26 cellular contexts compared by ENCODE assay signal in genomic region chr5:142179776-142180387, GRCh38.
DNase-seq lines count a peak whose midpoint lies in the region; ATAC-seq and TF ChIP-seq lines count a peak whose summit lies in the region.
"Had no signal": no experiment of that assay in that cellular context is flagged by ENCODE, and none has a peak within 500 bp of the region (broad histone marks: within the 10 kb centered on the region; RNA-seq: fewer than 3 reads in every experiment).

No MANE protein-coding gene starts in this region.

- no peak overlapping the region for H3K23ac ChIP-seq in mesenchymal stem cell (ENCODE audit: low read length in 2 of 2)

- H3K9me3 ChIP-seq in BE2C (no peaks in the 10 kb centered on the region), RWPE2 (ENCODE audit: severe bottlenecking) (no peaks in the 10 kb centered on the region), mesenchymal stem cell (ENCODE audit: control insufficient read depth, low read length) (no peaks in the 10 kb centered on the region)
- H3K9me3 ChIP-seq: breast epithelium, left ventricle myocardium inferior, testis had no signal

- H4K8ac ChIP-seq in mesenchymal stem cell (ENCODE audit: low read length) = no peak overlapping the region

- H3K18ac ChIP-seq in mesenchymal stem cell (ENCODE audit: low read depth in 1 of 2, low read length in 2 of 2) = no peak overlapping the region

- H3K36me3 Mint-ChIP-seq in activated CD4-positive, alpha-beta memory T cell treated with anti-CD3 and anti-CD28 coated beads, Interleukin-2, amount 10 ng/mL, durations not matched to agents 7 days and 5 days (ENCODE audit: low read depth) = no peaks in the 10 kb centered on the region

- H2AFZ ChIP-seq in mesenchymal stem cell (ENCODE audit: low read depth, low read length) = no peak overlapping the region
- H2AFZ ChIP-seq: parathyroid adenoma had no signal

- CTCF ChIA-PET in activated CD4-positive, alpha-beta memory T cell treated with anti-CD3 and anti-CD28 coated beads, Interleukin-2, amount 10 ng/mL, durations not matched to agents 7 days and 5 days (lab: Charles Lee) = no interaction called here

- H3K27me3 Mint-ChIP-seq in activated CD4-positive, alpha-beta memory T cell treated with anti-CD3 and anti-CD28 coated beads, Interleukin-2, amount 10 ng/mL, durations not matched to agents 7 days and 5 days = peaks cover 2% of the 10 kb centered on the region
- H3K27me3 Mint-ChIP-seq: activated T-cell treated with anti-CD3 and anti-CD28 coated beads, Interleukin-2, amount 50 U/mL, for 24 hours had no signal

- no peak overlapping the region for H2BK12ac ChIP-seq in mesenchymal stem cell (ENCODE audit: low read length in 2 of 2)

- 91% methylated on average over 5 of the region's 6 CpGs for WGBS in mesenchymal stem cell

- H3K27ac ChIP-seq in RWPE2 (ENCODE audit: poor library complexity, severe bottlenecking) (no peak overlapping the region), mesenchymal stem cell (ENCODE audit: low read length, poor library complexity, severe bottlenecking) (no peak overlapping the region)
- H3K27ac ChIP-seq: breast epithelium, KMS-11, left ventricle myocardium inferior, parathyroid adenoma, testis had no signal

- H3K4me2 ChIP-seq in mesenchymal stem cell (ENCODE audit: low read length, poor library complexity, severe bottlenecking) = no peak overlapping the region
- H3K4me2 ChIP-seq: KMS-11 had no signal

- no peaks in the 10 kb centered on the region for H3K9me3 Mint-ChIP-seq in activated CD4-positive, alpha-beta memory T cell treated with anti-CD3 and anti-CD28 coated beads, Interleukin-2, amount 10 ng/mL, durations not matched to agents 7 days and 5 days
- H3K9me3 Mint-ChIP-seq: activated naive CD4-positive, alpha-beta T cell treated with anti-CD3 and anti-CD28 coated beads for 36 hours; activated T-cell treated with anti-CD3 and anti-CD28 coated beads, Interleukin-2, amount 50 U/mL, for 24 hours; T-helper 1 cell treated with Interleukin-12 subunit alpha and Interleukin-12 subunit beta and Interleukin-4 antibody, amounts not matched to agents 30 μg/mL and 1 μg/mL, for 36 hours had no signal

- H2BK120ac ChIP-seq in mesenchymal stem cell (ENCODE audit: low read depth, low read length) = no peak overlapping the region

- H3K4me3 Mint-ChIP-seq in activated CD4-positive, alpha-beta memory T cell treated with anti-CD3 and anti-CD28 coated beads, Interleukin-2, amount 10 ng/mL, durations not matched to agents 7 days and 5 days = no peak overlapping the region
- H3K4me3 Mint-ChIP-seq: activated naive CD4-positive, alpha-beta T cell treated with anti-CD3 and anti-CD28 coated beads for 36 hours; activated T-cell treated with anti-CD3 and anti-CD28 coated beads, Interleukin-2, amount 50 U/mL, for 24 hours; T-helper 1 cell treated with Interleukin-12 subunit alpha and Interleukin-12 subunit beta and Interleukin-4 antibody, amounts not matched to agents 30 μg/mL and 1 μg/mL, for 36 hours had no signal

- H3K4me1 Mint-ChIP-seq in activated CD4-positive, alpha-beta memory T cell treated with anti-CD3 and anti-CD28 coated beads, Interleukin-2, amount 10 ng/mL, durations not matched to agents 7 days and 5 days = no peaks in the 10 kb centered on the region

- no peak for TF ChIP-seq CTCF in BE2C (IDR thresholded peaks at IDR 0.05; ENCODE audit: low read depth, low read length)
- no peak for TF ChIP-seq CTCF in RWPE2 (IDR thresholded peaks at IDR 0.05; ENCODE audit: poor library complexity, severe bottlenecking)

- no peak overlapping the region for H2AK5ac ChIP-seq in mesenchymal stem cell (ENCODE audit: low read length, severe bottlenecking)

- H2BK15ac ChIP-seq in mesenchymal stem cell (ENCODE audit: low read depth, poor library complexity, severe bottlenecking) = peak overlapping the region; percentile 0

- peak; percentile 58; the same call in 1 of the 3 replicates for ATAC-seq in RWPE2 (ENCODE audit: low read depth)
- ATAC-seq in HG02870 (IDR thresholded peaks at IDR 0.05; ENCODE audit: unreplicated experiment) = no peak
- no peak for ATAC-seq in GM18870 (IDR thresholded peaks at IDR 0.05; ENCODE audit: unreplicated experiment)
- ATAC-seq: GM12878, right cardiac atrium had no signal

- H3K4me1 ChIP-seq in BE2C = peaks cover 60% of the 10 kb centered on the region
- peaks cover 3% of the 10 kb centered on the region for H3K4me1 ChIP-seq in RWPE2 (ENCODE audit: insufficient read depth, poor library complexity, severe bottlenecking)
- H3K4me1 ChIP-seq in mesenchymal stem cell (ENCODE audit: control insufficient read depth, insufficient read depth, low read depth, low read length) = no peaks in the 10 kb centered on the region
- H3K4me1 ChIP-seq: breast epithelium, parathyroid adenoma, testis had no signal

- H3K4me3 ChIP-seq in BE2C (ENCODE audit: low read depth, low read length) (no peak overlapping the region), RWPE2 (ENCODE audit: severe bottlenecking) (no peak overlapping the region), mesenchymal stem cell (ENCODE audit: insufficient read depth in 1 of 2, low read depth in 1 of 2, low read length in 2 of 2) (no peak overlapping the region)
- H3K4me3 ChIP-seq: breast epithelium, GM12878, left ventricle myocardium inferior, testis had no signal

- DNase-seq in BE2C (peak; percentile 95), NCI-H1105 treated with DMSO at 0.1 percent for 48 hours (lab: John Stamatoyannopoulos, UW) (peak; percentile 27), RWPE2 (ENCODE audit: low spot score) (peak; percentile 31), mesenchymal stem cell (no peak), globus pallidus (ENCODE audit: low spot score) (no peak)
- no peak for DNase-seq in activated CD4-positive, alpha-beta memory T cell treated with anti-CD3 and anti-CD28 coated beads, Interleukin-2, amount 10 ng/mL, durations not matched to agents 7 days and 5 days
- DNase-seq: activated CD4-positive, alpha-beta T cell treated with anti-CD3 and anti-CD28 coated beads for 4 hours; activated naive CD4-positive, alpha-beta T cell treated with anti-CD3 and anti-CD28 coated beads for 36 hours; activated T-cell treated with anti-CD3 and anti-CD28 coated beads, Interleukin-2, amount 50 U/mL, for 24 hours; Calu3; effector memory CD4-positive, alpha-beta T cell; foreskin melanocyte; left ventricle myocardium inferior; NCI-H187 treated with DMSO at 0.1 percent for 48 hours; NCI-H446; NK-92 treated with Interleukin-12 subunit alpha and Interleukin-12 subunit beta, amount 100 ng/mL, for 24 hours; right cardiac atrium; stimulated activated naive CD4-positive, alpha-beta T cell treated with Interleukin-2 at 50 U/mL for 16 hours; testis had no signal

- H4K91ac ChIP-seq in mesenchymal stem cell (ENCODE audit: low read length) = no peak overlapping the region

- no peaks in the 10 kb centered on the region for H3K79me1 ChIP-seq in mesenchymal stem cell (replicated peaks; ENCODE audit: low read length, poor library complexity, severe bottlenecking)

- no peak overlapping the region for H3K9ac ChIP-seq in mesenchymal stem cell (ENCODE audit: low read length)
- H3K9ac ChIP-seq: KMS-11, parathyroid adenoma had no signal

- H3K14ac ChIP-seq in mesenchymal stem cell (ENCODE audit: low read length in 2 of 2) = no peak overlapping the region

- H3K36me3 ChIP-seq in BE2C (no peaks in the 10 kb centered on the region), RWPE2 (ENCODE audit: low read depth) (no peaks in the 10 kb centered on the region), mesenchymal stem cell (ENCODE audit: control insufficient read depth in 1 of 2, insufficient read depth in 2 of 2, low read depth in 1 of 2, low read length in 2 of 2) (no peaks in the 10 kb centered on the region)
- H3K36me3 ChIP-seq: breast epithelium, left ventricle myocardium inferior had no signal

- POLR2A ChIA-PET in activated CD4-positive, alpha-beta memory T cell treated with anti-CD3 and anti-CD28 coated beads, Interleukin-2, amount 10 ng/mL, durations not matched to agents 7 days and 5 days (lab: Charles Lee) = no interaction called here

- H3K27ac Mint-ChIP-seq in activated CD4-positive, alpha-beta memory T cell treated with anti-CD3 and anti-CD28 coated beads, Interleukin-2, amount 10 ng/mL, durations not matched to agents 7 days and 5 days = no peak overlapping the region
- H3K27ac Mint-ChIP-seq: activated naive CD4-positive, alpha-beta T cell treated with anti-CD3 and anti-CD28 coated beads for 36 hours; activated T-cell treated with anti-CD3 and anti-CD28 coated beads, Interleukin-2, amount 50 U/mL, for 24 hours; T-helper 1 cell treated with Interleukin-12 subunit alpha and Interleukin-12 subunit beta and Interleukin-4 antibody, amounts not matched to agents 30 μg/mL and 1 μg/mL, for 36 hours had no signal

- H2BK5ac ChIP-seq in mesenchymal stem cell (ENCODE audit: low read depth, low read length, poor library complexity, severe bottlenecking) = no peak overlapping the region

- no peaks in the 10 kb centered on the region for H3K27me3 ChIP-seq in BE2C
- no peaks in the 10 kb centered on the region for H3K27me3 ChIP-seq in RWPE2 (ENCODE audit: insufficient read depth, poor library complexity, severe bottlenecking)
- peaks cover 0 to 24% of the 10 kb centered on the region in 2 experiments for H3K27me3 ChIP-seq in mesenchymal stem cell (ENCODE audit: control insufficient read depth in 1 of 2, insufficient read depth in 1 of 2, low read length in 2 of 2)
- H3K27me3 ChIP-seq: breast epithelium, testis had no signal

- H3K4ac ChIP-seq in mesenchymal stem cell (ENCODE audit: low read depth in 1 of 2, low read length in 2 of 2) = no peak overlapping the region

Comparison
In these comparisons a context has a peak if more than half of its experiments do, and no peak if none do; other contexts are left out.
1. DNase-seq: peak in BE2C (single experiment), NCI-H1105 treated with DMSO at 0.1 percent for 48 hours (single experiment) and RWPE2 (single experiment); none in mesenchymal stem cell (single experiment), activated CD4-positive, alpha-beta memory T cell treated with anti-CD3 and anti-CD28 coated beads, Interleukin-2, amount 10 ng/mL, durations not matched to agents 7 days and 5 days (single experiment) and globus pallidus (single experiment).